Comparison of ENCODE assay signal across 8 cellular contexts in the genomic region with DNA sequence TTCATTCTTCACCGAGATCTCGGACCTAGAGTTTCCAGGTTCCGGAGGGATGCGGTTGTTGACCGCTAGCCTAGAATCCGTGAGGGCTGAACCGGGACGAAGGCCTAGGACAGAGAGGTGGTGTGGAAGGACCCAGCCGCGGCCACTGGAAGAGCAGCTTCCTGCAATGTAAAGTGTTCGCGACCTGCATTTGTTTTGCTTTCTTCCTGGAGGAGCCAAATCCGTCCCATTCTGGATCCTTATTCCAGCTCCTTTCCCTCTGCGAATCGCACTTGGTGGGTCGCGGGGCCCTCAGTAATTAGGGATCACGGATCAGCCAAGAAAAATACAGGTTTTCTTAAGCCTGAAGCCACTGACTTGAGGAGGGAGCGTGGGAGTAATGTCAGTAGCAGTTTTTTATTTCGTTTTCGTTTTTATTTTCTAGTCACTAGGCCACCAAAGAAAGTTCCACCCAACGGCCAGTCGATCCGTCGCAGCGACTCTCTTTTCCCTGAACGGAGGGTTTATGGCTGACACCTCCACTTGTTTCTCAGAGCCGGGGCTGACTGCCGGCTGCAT. TPM values are rescaled to one million over a fixed set of nuclear protein-coding genes. Genes with fewer than 3 reads are reported as not detected.
DNase-seq lines count a peak whose midpoint lies in the region; ATAC-seq and FAIRE-seq lines count a peak whose summit lies in the region.

No MANE protein-coding gene starts in this region.

- H4K91ac ChIP-seq in mesenchymal stem cell (ENCODE audit: low read length): peak overlapping the region; percentile 47

- H3K9me3 ChIP-seq in CD4-positive, CD25-positive, alpha-beta regulatory T cell (ENCODE audit: control insufficient read depth in 2 of 2, low read length in 2 of 2): no peaks in the 10 kb centered on the region
- H3K9me3 ChIP-seq in adipocyte (ENCODE audit: control insufficient read depth, low read length) (peaks cover 6% of the 10 kb centered on the region), mesenchymal stem cell (ENCODE audit: control insufficient read depth, low read length) (peaks cover 5% of the 10 kb centered on the region)

- H3K9me3 Mint-ChIP-seq in CD4-positive, CD25-positive, alpha-beta regulatory T cell: peaks cover 0 to 2% (median 0%) of the 10 kb centered on the region in 7 donors

- peaks cover 3% of the 10 kb centered on the region for H3K36me3 Mint-ChIP-seq in CD4-positive, CD25-positive, alpha-beta regulatory T cell

- H4K8ac ChIP-seq in mesenchymal stem cell (ENCODE audit: low read length): peak overlapping the region; percentile 52

- peak overlapping the region; percentile 38 for H2AK5ac ChIP-seq in mesenchymal stem cell (ENCODE audit: low read length, severe bottlenecking)

- H3K4ac ChIP-seq in mesenchymal stem cell (ENCODE audit: low read depth in 1 of 2, low read length in 2 of 2): peak overlapping the region; percentile 48 to 95

- no peak for ATAC-seq in CD4-positive, CD25-positive, alpha-beta regulatory T cell (ENCODE audit: low read depth in 2 of 2)
- ATAC-seq in GM19372 (IDR thresholded peaks at IDR 0.05; ENCODE audit: low read depth, unreplicated experiment): peak; percentile 39
- peak; percentile 18 for ATAC-seq in HG03342 (IDR thresholded peaks at IDR 0.05; ENCODE audit: unreplicated experiment)

- H3K9ac ChIP-seq in adipocyte (ENCODE audit: low read length) (peak overlapping the region; percentile 94), mesenchymal stem cell (ENCODE audit: low read length) (peak overlapping the region; percentile 98)

- 45% methylated on average over 29 of the region's 29 CpGs for WGBS in mesenchymal stem cell

- H3K27me3 Mint-ChIP-seq in CD4-positive, CD25-positive, alpha-beta regulatory T cell: peaks cover 25% of the 10 kb centered on the region

- peaks cover 55% of the 10 kb centered on the region for H3K4me1 ChIP-seq in CD4-positive, CD25-positive, alpha-beta regulatory T cell (ENCODE audit: control insufficient read depth, insufficient read depth, low read length, poor library complexity, severe bottlenecking)
- H3K4me1 ChIP-seq in adipocyte (ENCODE audit: control insufficient read depth, insufficient read depth, low read length): peaks cover 24% of the 10 kb centered on the region
- H3K4me1 ChIP-seq in mesenchymal stem cell (ENCODE audit: control insufficient read depth, insufficient read depth, low read depth, low read length): peaks cover 10% of the 10 kb centered on the region

- H3K23ac ChIP-seq in mesenchymal stem cell (ENCODE audit: low read length in 2 of 2): peak overlapping the region in 1 of 2 experiments; percentile 96

- peak overlapping the region; percentile 76 for H2AFZ ChIP-seq in mesenchymal stem cell (ENCODE audit: low read depth, low read length)

- H2BK5ac ChIP-seq in mesenchymal stem cell (ENCODE audit: low read depth, low read length, poor library complexity, severe bottlenecking): no peak overlapping the region

- H3K27me3 ChIP-seq in CD4-positive, CD25-positive, alpha-beta regulatory T cell (ENCODE audit: control insufficient read depth, insufficient read depth, low read length): no peaks in the 10 kb centered on the region
- H3K27me3 ChIP-seq in adipocyte (replicated peaks; ENCODE audit: control insufficient read depth, insufficient read depth, low read length): no peaks in the 10 kb centered on the region
- no peaks in the 10 kb centered on the region for H3K27me3 ChIP-seq in mesenchymal stem cell (ENCODE audit: control insufficient read depth in 1 of 2, insufficient read depth in 1 of 2, low read length in 2 of 2)

- DNase-seq in CD4-positive, CD25-positive, alpha-beta regulatory T cell: no peak
- DNase-seq in adipocyte (ENCODE audit: low read depth): no peak
- no peak for DNase-seq in mesenchymal stem cell
- DNase-seq in COLO829 (ENCODE audit: low spot score): no peak
- no peak for DNase-seq in frontal cortex (ENCODE audit: low spot score in 2 of 2)
- DNase-seq in posterior vena cava (ENCODE audit: low spot score): no peak

- H3K36me3 ChIP-seq in CD4-positive, CD25-positive, alpha-beta regulatory T cell (ENCODE audit: control insufficient read depth, insufficient read depth, low read length): no peaks in the 10 kb centered on the region
- H3K36me3 ChIP-seq in adipocyte (ENCODE audit: control insufficient read depth, insufficient read depth, low read length, severe bottlenecking) (no peaks in the 10 kb centered on the region), mesenchymal stem cell (ENCODE audit: control insufficient read depth in 1 of 2, insufficient read depth in 2 of 2, low read depth in 1 of 2, low read length in 2 of 2) (no peaks in the 10 kb centered on the region)

- H3K18ac ChIP-seq in mesenchymal stem cell (ENCODE audit: low read depth in 1 of 2, low read length in 2 of 2): peak overlapping the region; percentile 87 to 94

- H3K4me1 Mint-ChIP-seq in CD4-positive, CD25-positive, alpha-beta regulatory T cell: peaks cover 26 to 64% (median 50%) of the 10 kb centered on the region in 4 donors

- H3K79me1 ChIP-seq in mesenchymal stem cell (replicated peaks; ENCODE audit: low read length, poor library complexity, severe bottlenecking): peaks cover 6% of the 10 kb centered on the region

- H2BK15ac ChIP-seq in mesenchymal stem cell (ENCODE audit: low read depth, poor library complexity, severe bottlenecking): peak overlapping the region; percentile 82

- peak overlapping the region; percentile 96 for H3K27ac ChIP-seq in CD4-positive, CD25-positive, alpha-beta regulatory T cell (ENCODE audit: insufficient read depth, low read length, poor library complexity, severe bottlenecking)
- peak overlapping the region; percentile 44 for H3K27ac ChIP-seq in mesenchymal stem cell (ENCODE audit: low read length, poor library complexity, severe bottlenecking)

- H3K14ac ChIP-seq in mesenchymal stem cell (ENCODE audit: low read length in 2 of 2): peak overlapping the region in 1 of 2 experiments; percentile 1

- H3K27ac Mint-ChIP-seq in CD4-positive, CD25-positive, alpha-beta regulatory T cell: peak overlapping the region; percentile 100

- peak overlapping the region; percentile 82 for H3K4me3 ChIP-seq in CD4-positive, CD25-positive, alpha-beta regulatory T cell (ENCODE audit: low read depth, low read length)
- H3K4me3 ChIP-seq in adipocyte (ENCODE audit: low read length) (peak overlapping the region; percentile 82), mesenchymal stem cell (ENCODE audit: insufficient read depth in 1 of 2, low read depth in 1 of 2, low read length in 2 of 2) (peak overlapping the region; percentile 63 to 81)

- H3K4me3 Mint-ChIP-seq in CD4-positive, CD25-positive, alpha-beta regulatory T cell: peak overlapping the region; percentile 98 to 100 (median 100)

- no peak for FAIRE-seq in frontal cortex (lab: Jason Lieb, UNC)

- peak overlapping the region; percentile 83 for H3K4me2 ChIP-seq in mesenchymal stem cell (ENCODE audit: low read length, poor library complexity, severe bottlenecking)

- H2BK12ac ChIP-seq in mesenchymal stem cell (ENCODE audit: low read length in 2 of 2): peak overlapping the region; percentile 18 to 71

- peak overlapping the region; percentile 42 for H2BK120ac ChIP-seq in mesenchymal stem cell (ENCODE audit: low read depth, low read length)

- intact Hi-C loops in posterior vena cava (cut with DNase I): loop anchor here (1.0 to 5.0 kb wide), 2 partner anchors 39 to 42 kb away; no protein-coding TSS in a partner anchor

RNA-seq across cellular contexts. Expression of gene ANXA2R, which starts 48.6 kb away (rescaled TPM):
- 38.7 TPM for total RNA-seq in CD4-positive, CD25-positive, alpha-beta regulatory T cell
- 10 to 100 TPM; 35.8 to 69.7 (median 55.7) TPM for polyA plus RNA-seq in CD4-positive, CD25-positive, alpha-beta regulatory T cell
- 1.8 TPM for polyA plus RNA-seq in mesenchymal stem cell (2013, experiment 1 of 2)
- polyA plus RNA-seq in mesenchymal stem cell (2013, experiment 2 of 2): 1.8 TPM
- total RNA-seq in frontal cortex (0.41 TPM), posterior vena cava (1 to 10 TPM; 2.3 to 4.7 TPM)

Comparison
In these comparisons a context has a peak if more than half of its experiments do, and no peak if none do; other contexts are left out.
1. ATAC-seq: peak in GM19372 (single experiment) and HG03342 (single experiment); none in CD4-positive, CD25-positive, alpha-beta regulatory T cell (0 of 2).
2. Peak in every context shown above with its lines, with median percentiles within 50 percentile points of each other: H3K4me3 ChIP-seq.